In the genomic region with DNA sequence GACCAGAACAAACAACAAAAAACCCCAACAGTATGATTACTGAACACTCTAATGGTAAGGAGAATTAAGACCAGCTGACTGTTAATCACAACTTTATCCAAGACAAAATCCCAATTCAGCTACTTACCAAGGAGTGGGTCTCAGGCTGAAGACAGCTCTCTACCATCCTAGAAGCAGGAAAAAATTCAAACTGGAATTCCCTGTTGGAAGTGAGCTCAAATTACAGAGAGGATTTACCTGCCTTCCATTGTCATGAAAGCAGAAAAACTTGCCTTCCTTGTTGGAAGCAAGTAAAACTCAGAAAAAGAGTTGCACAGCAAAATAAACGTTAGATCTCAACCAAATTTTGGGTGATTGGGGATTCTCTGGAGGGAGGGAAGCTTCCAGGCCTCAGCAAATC, we compare ENCODE assay signal across 30 cellular contexts. TPM values are rescaled to one million over a fixed set of nuclear protein-coding genes. Genes with fewer than 3 reads are reported as not detected.
"Had no signal": no experiment of that assay in that cellular context is flagged by ENCODE, and none has a peak within 500 bp of the region (broad histone marks: within the 10 kb centered on the region; RNA-seq: fewer than 3 reads in every experiment).

No MANE protein-coding gene starts in this region.

- H3K4me3 Mint-ChIP-seq: dendritic cell treated with granulocyte-macrophage colony-stimulating factor and Interleukin-4, amounts not matched to agents 40 ng/mL and 50 ng/mL, for 4 days; effector memory CD8-positive, alpha-beta T cell; naive thymus-derived CD8-positive, alpha-beta T cell; stimulated activated memory B cell treated with anti-CD40 and anti-IgM and Interleukin-4, amounts not matched to agents 10 μg/mL and 1 μg/mL and 100 μg/mL, for 72 hours; stimulated activated naive CD8-positive, alpha-beta T cell treated with anti-CD3 and anti-CD28 coated beads, Interleukin-15, Interleukin-2, amounts not matched to agents 100 ng/mL and 50 ng/mL, for 24 hours had no signal

- H3K9me3 Mint-ChIP-seq: dendritic cell treated with granulocyte-macrophage colony-stimulating factor and Interleukin-4, amounts not matched to agents 40 ng/mL and 50 ng/mL, for 4 days; effector memory CD8-positive, alpha-beta T cell; naive thymus-derived CD8-positive, alpha-beta T cell; stimulated activated memory B cell treated with anti-CD40 and anti-IgM and Interleukin-4, amounts not matched to agents 10 μg/mL and 1 μg/mL and 100 μg/mL, for 72 hours; stimulated activated naive CD8-positive, alpha-beta T cell treated with anti-CD3 and anti-CD28 coated beads, Interleukin-15, Interleukin-2, amounts not matched to agents 100 ng/mL and 50 ng/mL, for 24 hours had no signal

- DNase-seq: effector memory CD8-positive, alpha-beta T cell; esophagus squamous epithelium; foreskin fibroblast; glutamatergic neuron; left colon; left ventricle myocardium superior; mucosa of descending colon; naive thymus-derived CD8-positive, alpha-beta T cell; posterior cingulate gyrus; spleen; stimulated activated CD4-positive, alpha-beta T cell treated with anti-CD3 and anti-CD28 coated beads, Interleukin-15, amount 100 ng/mL, for 24 hours; stimulated activated CD4-positive, alpha-beta T cell treated with anti-CD3 and anti-CD28 coated beads, Interleukin-1b, Interleukin-23, amount 100 ng/mL, for 48 hours; stimulated activated CD4-positive, alpha-beta T cell treated with anti-CD3 and anti-CD28 coated beads, Interleukin-4, amount 100 ng/mL, for 24 hours; testis; transverse colon had no signal

- ATAC-seq: effector memory CD8-positive, alpha-beta T cell; gastroesophageal sphincter; left colon; left ventricle myocardium superior; mucosa of descending colon; naive thymus-derived CD8-positive, alpha-beta T cell; sciatic nerve had no signal

- H3K27ac Mint-ChIP-seq: dendritic cell treated with granulocyte-macrophage colony-stimulating factor and Interleukin-4, amounts not matched to agents 40 ng/mL and 50 ng/mL, for 4 days; effector memory CD8-positive, alpha-beta T cell; naive thymus-derived CD8-positive, alpha-beta T cell; stimulated activated memory B cell treated with anti-CD40 and anti-IgM and Interleukin-4, amounts not matched to agents 10 μg/mL and 1 μg/mL and 100 μg/mL, for 72 hours; stimulated activated naive CD8-positive, alpha-beta T cell treated with anti-CD3 and anti-CD28 coated beads, Interleukin-15, Interleukin-2, amounts not matched to agents 100 ng/mL and 50 ng/mL, for 24 hours had no signal

- H3K4me1 ChIP-seq: esophagus squamous epithelium, gastroesophageal sphincter, spleen, testis, transverse colon had no signal

- H3K4me1 Mint-ChIP-seq: naive thymus-derived CD8-positive, alpha-beta T cell; stimulated activated memory B cell treated with anti-CD40 and anti-IgM and Interleukin-4, amounts not matched to agents 10 μg/mL and 1 μg/mL and 100 μg/mL, for 72 hours had no signal

- H3K36me3 ChIP-seq: esophagus squamous epithelium, gastroesophageal sphincter, spleen, transverse colon had no signal

- H3K27me3 ChIP-seq: esophagus squamous epithelium, gastroesophageal sphincter, testis had no signal

- H3K27ac ChIP-seq: esophagus squamous epithelium, gastroesophageal sphincter, spleen, testis, transverse colon had no signal

- H3K36me3 Mint-ChIP-seq: naive thymus-derived CD8-positive, alpha-beta T cell; stimulated activated memory B cell treated with anti-CD40 and anti-IgM and Interleukin-4, amounts not matched to agents 10 μg/mL and 1 μg/mL and 100 μg/mL, for 72 hours had no signal

- H3K9me3 ChIP-seq: esophagus squamous epithelium, gastroesophageal sphincter, mucosa of descending colon, spleen, testis, transverse colon had no signal

- H3K27me3 Mint-ChIP-seq: dendritic cell treated with granulocyte-macrophage colony-stimulating factor and Interleukin-4, amounts not matched to agents 40 ng/mL and 50 ng/mL, for 4 days; stimulated activated memory B cell treated with anti-CD40 and anti-IgM and Interleukin-4, amounts not matched to agents 10 μg/mL and 1 μg/mL and 100 μg/mL, for 72 hours had no signal

- H3K4me3 ChIP-seq: esophagus squamous epithelium, gastroesophageal sphincter, mucosa of descending colon, spleen, testis, transverse colon had no signal

RNA-seq across cellular contexts. Expression of gene SPAM1, which starts 20.9 kb away (rescaled TPM):
- total RNA-seq: epithelial cell of proximal tubule; esophagus squamous epithelium; gastroesophageal sphincter; kidney epithelial cell; left colon; left ventricle myocardium superior; lung microvascular endothelial cell; mesenteric fat pad; mucosa of descending colon; naive thymus-derived CD8-positive, alpha-beta T cell; osteocyte; pulmonary artery endothelial cell; sciatic nerve; skeletal muscle tissue; spleen; subcutaneous adipose tissue; transverse colon; urinary bladder had no signal
- polyA plus RNA-seq: naive thymus-derived CD8-positive, alpha-beta T cell; neural cell; spleen; urinary bladder had no signal
